In the genomic region with DNA sequence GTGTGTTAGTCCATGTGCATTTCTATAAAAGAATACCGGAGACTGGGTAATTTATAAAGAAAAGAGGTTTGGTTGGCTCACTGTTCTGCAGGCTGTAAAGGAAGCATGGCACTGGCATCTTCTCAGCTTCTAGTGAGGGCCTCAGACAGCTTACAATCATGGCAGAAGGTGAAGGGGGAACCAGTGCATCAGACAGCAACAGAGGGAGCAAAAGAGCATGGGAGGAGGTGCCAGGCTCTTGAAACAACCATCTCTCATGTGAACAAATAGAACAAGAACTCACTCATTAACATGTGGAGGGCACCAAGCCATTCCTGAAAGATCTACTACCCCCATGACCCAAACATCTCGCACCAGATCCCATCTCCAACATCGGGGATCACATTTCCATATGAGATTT, we compare ENCODE assay signal across 19 cellular contexts.
"Had no signal": no experiment of that assay in that cellular context is flagged by ENCODE, and none has a peak within 500 bp of the region (broad histone marks: within the 10 kb centered on the region; RNA-seq: fewer than 3 reads in every experiment).

No MANE protein-coding gene starts in this region.

- H3K27ac ChIP-seq: esophagus muscularis mucosa, prostate gland, skin epidermis, suprapubic skin, transverse colon, vagina had no signal

- H3K4me1 ChIP-seq: esophagus muscularis mucosa, prostate gland, suprapubic skin, transverse colon, vagina had no signal

- H3K27me3 ChIP-seq: esophagus muscularis mucosa, suprapubic skin, transverse colon, vagina had no signal

- DNase-seq: activated CD4-positive, alpha-beta T cell treated with anti-CD3 and anti-CD28 coated beads, Interleukin-2, amount 50 U/mL, for 1 hour; activated CD4-positive, CD25-positive, alpha-beta regulatory T cell treated with anti-CD3 and anti-CD28 coated beads, Interleukin-2, amount 50 U/mL, for 72 hours; activated CD8-positive, alpha-beta memory T cell treated with anti-CD3 and anti-CD28 coated beads, Interleukin-2, amount 50 U/mL, for 4 hours; activated naive CD4-positive, alpha-beta T cell treated with anti-CD3 and anti-CD28 coated beads for 36 hours; activated naive CD8-positive, alpha-beta T cell treated with anti-CD3 and anti-CD28 coated beads, Interleukin-2, amount 50 U/mL, for 24 hours; activated T-cell treated with anti-CD3 and anti-CD28 coated beads, Interleukin-2, amount 50 U/mL, for 4 hours; anterior cingulate cortex; cortex of kidney; effector CD4-positive, alpha-beta T cell; mucosa of descending colon; naive B cell; right cardiac atrium; T-helper 9 cell; transverse colon had no signal

- H3K4me3 ChIP-seq: esophagus muscularis mucosa, mucosa of descending colon, prostate gland, skin epidermis, suprapubic skin, transverse colon, vagina had no signal

- H3K9me3 ChIP-seq: esophagus muscularis mucosa, mucosa of descending colon, prostate gland, suprapubic skin, transverse colon, vagina had no signal

- H3K36me3 ChIP-seq: esophagus muscularis mucosa, prostate gland, suprapubic skin, transverse colon, vagina had no signal

- ATAC-seq: activated naive CD8-positive, alpha-beta T cell treated with anti-CD3 and anti-CD28 coated beads, Interleukin-2, amount 50 U/mL, for 24 hours; activated T-cell treated with anti-CD3 and anti-CD28 coated beads, Interleukin-2, amount 50 U/mL, for 4 hours; mucosa of descending colon; right cardiac atrium had no signal
